8 cellular contexts compared by ENCODE assay signal in genomic region chr15:101068961-101069734, GRCh38.
A peak's percentile ranks its signal among the peaks of the same experiment; 100 is the strongest.
DNase-seq lines count a peak whose midpoint lies in the region; ATAC-seq and TF ChIP-seq lines count a peak whose summit lies in the region.

No MANE protein-coding gene starts in this region.

- no peaks in the 10 kb centered on the region for H3K27me3 ChIP-seq in mammary epithelial cell (ENCODE audit: insufficient read depth, low read length)
- H3K27me3 ChIP-seq in iPS-18a (ENCODE audit: control insufficient read depth, insufficient read depth, low read length): no peaks in the 10 kb centered on the region
- no peaks in the 10 kb centered on the region for H3K27me3 ChIP-seq in spleen (replicated peaks in 1 of 7)

- H3K4me1 ChIP-seq in mammary epithelial cell (ENCODE audit: insufficient read depth, low read length) (peaks cover 32% of the 10 kb centered on the region), iPS-18a (ENCODE audit: control insufficient read depth, low read depth, low read length) (peaks cover 39% of the 10 kb centered on the region), spleen (peaks cover 0 to 48% (median 23%) of the 10 kb centered on the region in 6 donors)

- DNase-seq in HFFc6: peak; percentile 23
- peak; percentile 88 for DNase-seq in mammary epithelial cell
- DNase-seq in spleen: peak; percentile 51
- DNase-seq in mesenteric fat pad (ENCODE audit: low spot score): no peak

- H3K9ac ChIP-seq in mammary epithelial cell (ENCODE audit: insufficient read depth, low read length) (no peak overlapping the region), iPS-18a (ENCODE audit: low read length) (peak overlapping the region; percentile 59)

- TF ChIP-seq CTCF in HFFc6 (IDR thresholded peaks at IDR 0.05): peak; percentile 52
- peak; percentile 26 to 38 for TF ChIP-seq CTCF in mammary epithelial cell (conservative IDR thresholded peaks at IDR 0.05 in 1 of 2, IDR thresholded peaks at IDR 0.05 in 1 of 2; ENCODE audit: extremely low read depth in 1 of 2, insufficient read depth in 1 of 2, low read depth in 1 of 2, low read length in 2 of 2)
- TF ChIP-seq CTCF in spleen (IDR thresholded peaks at IDR 0.05 in 8 of 11, conservative IDR thresholded peaks at IDR 0.05 in 3 of 11): no peak

- ATAC-seq in GM18873 (IDR thresholded peaks at IDR 0.05; ENCODE audit: low FRiP score, unreplicated experiment) (no peak), GM19035 (IDR thresholded peaks at IDR 0.05; ENCODE audit: unreplicated experiment) (no peak), GM18909 (IDR thresholded peaks at IDR 0.05; ENCODE audit: poor library complexity, unreplicated experiment) (no peak)

- in situ Hi-C loops in mammary epithelial cell (cut with MboI; ENCODE audit: low sequenced_read_pairs in 2 of 2): no loop called here

- H3K36me3 ChIP-seq in mammary epithelial cell (ENCODE audit: insufficient read depth, low read length): peaks cover 3% of the 10 kb centered on the region
- no peaks in the 10 kb centered on the region for H3K36me3 ChIP-seq in iPS-18a (ENCODE audit: control insufficient read depth, low read depth, low read length)
- peaks cover 0 to 86% (median 27%) of the 10 kb centered on the region in 6 donors for H3K36me3 ChIP-seq in spleen

- H3K9me3 Mint-ChIP-seq in HFFc6: no peaks in the 10 kb centered on the region

- dilution Hi-C loops in mammary epithelial cell (cut with HindIII; ENCODE audit: low sequenced_read_pairs): no loop called here

- peak overlapping the region; percentile 90 for H3K27ac ChIP-seq in mammary epithelial cell (ENCODE audit: insufficient read depth, low read depth, low read length)
- peak overlapping the region; percentile 96 for H3K27ac ChIP-seq in iPS-18a (ENCODE audit: low read length)
- peak overlapping the region in 6 of 8 donors; percentile 3 to 77 (median 68) for H3K27ac ChIP-seq in spleen

- WGBS in mammary epithelial cell (ENCODE audit: low coverage, missing lambda C conversion rate): 17% methylated on average over 14 of the region's 15 CpGs
- 78 to 89% (median 79%) methylated on average over 13 to 15 of the region's 15 CpGs for WGBS in spleen, 5 donors

- H3K4me3 ChIP-seq in mammary epithelial cell (replicated peaks in 1 of 3; ENCODE audit: insufficient read depth in 1 of 3, low read depth in 2 of 3, low read length in 3 of 3) (no peak overlapping the region), iPS-18a (ENCODE audit: low read length) (peak overlapping the region; percentile 17), spleen (no peak overlapping the region)

- intact Hi-C loops in mammary epithelial cell (cut with micrococcal nuclease): loop anchor here (1.0 kb wide), 1 partner anchor 54 kb away; no protein-coding TSS in a partner anchor
- intact Hi-C loops in spleen (cut with DNase I; ENCODE audit: low total_unique reads): no loop called here

- H3K27ac Mint-ChIP-seq in HFFc6: peak overlapping the region; percentile 99

- no peak for TF ChIP-seq POLR2A in spleen (IDR thresholded peaks at IDR 0.05)

- no peaks in the 10 kb centered on the region for H3K79me2 ChIP-seq in mammary epithelial cell (ENCODE audit: insufficient read depth, low read length)

- CTCF ChIA-PET in mammary epithelial cell (lab: Charles Lee; ENCODE audit: low non-redundant PET): interaction anchor here (0.9 kb wide), 1 partner anchor 187 kb away, joined by 4 read pairs; no protein-coding TSS in a partner anchor

- H3K4me3 Mint-ChIP-seq in HFFc6: no peak overlapping the region

- H3K27me3 Mint-ChIP-seq in HFFc6 (ENCODE audit: insufficient read depth): no peaks in the 10 kb centered on the region; the same call in 1 of the 2 replicates

- H3K4me1 Mint-ChIP-seq in HFFc6 (ENCODE audit: low read depth): peaks cover 42% of the 10 kb centered on the region

- H2AFZ ChIP-seq in mammary epithelial cell (ENCODE audit: low read depth, low read length): peak overlapping the region; percentile 64

- H3K4me2 ChIP-seq in mammary epithelial cell (ENCODE audit: insufficient read depth, low read depth, low read length): peak overlapping the region; percentile 44

- no peaks in the 10 kb centered on the region for H4K20me1 ChIP-seq in mammary epithelial cell (ENCODE audit: insufficient read depth, low read length)

- H3K36me3 Mint-ChIP-seq in HFFc6 (ENCODE audit: low read depth): peaks cover 7% of the 10 kb centered on the region

- no TSS peak for BruUV-seq in mammary epithelial cell (replicated peaks; lab: Mats Ljungman, UMichigan)

- no peaks in the 10 kb centered on the region for H3K9me3 ChIP-seq in mammary epithelial cell (replicated peaks; ENCODE audit: insufficient read depth, low read length)
- no peaks in the 10 kb centered on the region for H3K9me3 ChIP-seq in iPS-18a (ENCODE audit: control insufficient read depth, low read depth, low read length)
- H3K9me3 ChIP-seq in spleen: no peaks in the 10 kb centered on the region

Comparison
In these comparisons a context has a peak if more than half of its experiments do, and no peak if none do; other contexts are left out.
1. CTCF ChIP-seq: peak in HFFc6 (single experiment) and mammary epithelial cell (2 of 2); none in spleen (0 of 11).
2. Peak in every context shown above with its lines, with median percentiles within 50 percentile points of each other: H3K27ac ChIP-seq.